ENCODE assay signal across 27 cellular contexts in the genomic region with DNA sequence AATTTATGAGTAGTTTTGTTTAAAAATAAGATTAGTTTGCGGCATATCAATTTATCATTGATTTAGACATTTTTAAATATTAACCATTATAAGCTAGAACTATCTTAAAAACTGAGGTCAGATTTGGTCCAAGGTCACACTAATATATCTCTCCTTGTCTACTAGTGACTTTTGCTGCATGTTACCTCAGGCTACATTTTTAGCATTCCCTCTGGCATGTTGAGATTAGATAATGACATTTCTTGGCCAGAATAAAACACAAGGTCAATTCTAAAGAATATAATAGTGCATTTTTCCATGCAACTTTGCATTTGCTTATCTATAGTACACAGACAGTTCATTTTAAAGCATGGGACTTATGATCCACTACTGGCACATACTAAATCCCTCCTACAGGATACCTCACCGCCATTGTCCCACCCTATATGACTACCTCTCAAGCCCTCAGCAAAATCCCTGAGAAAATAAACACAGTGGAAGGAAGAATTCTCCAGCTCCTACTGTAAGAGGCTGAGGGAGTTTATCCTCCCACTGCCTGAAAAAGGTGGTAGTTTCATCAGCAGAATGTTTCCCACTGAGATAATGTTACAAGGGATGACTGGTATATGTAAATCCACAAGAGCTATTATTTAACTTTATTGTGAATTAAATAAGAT.
"Had no signal": no experiment of that assay in that cellular context is flagged by ENCODE, and none has a peak within 500 bp of the region (broad histone marks: within the 10 kb centered on the region; RNA-seq: fewer than 3 reads in every experiment).

No MANE protein-coding gene starts in this region.

- H3K9me3 ChIP-seq: esophagus squamous epithelium, left lung, mucosa of descending colon, ovary, sigmoid colon, tibial artery had no signal

- H3K4me3 Mint-ChIP-seq: activated CD4-positive, alpha-beta memory T cell treated with anti-CD3 and anti-CD28 coated beads, Interleukin-2, amount 10 ng/mL, durations not matched to agents 7 days and 5 days; activated CD8-positive, alpha-beta memory T cell treated with anti-CD3 and anti-CD28 coated beads, Interleukin-2, amount 10 ng/mL, durations not matched to agents 7 days and 5 days; activated naive CD8-positive, alpha-beta T cell treated with anti-CD3 and anti-CD28 coated beads for 36 hours; activated T-helper 17 cell treated with anti-CD3 and anti-CD28 coated beads, Interleukin-2, amount 50 U/mL, for 72 hours; dendritic cell treated with granulocyte-macrophage colony-stimulating factor and Interleukin-4, amounts not matched to agents 40 ng/mL and 50 ng/mL, for 4 days; T-cell had no signal

- H3K27me3 ChIP-seq: esophagus squamous epithelium, left lung, ovary, sigmoid colon, tibial artery had no signal

- H3K4me1 ChIP-seq: esophagus squamous epithelium, left lung, sigmoid colon, tibial artery had no signal

- H3K4me3 ChIP-seq: esophagus squamous epithelium, left lung, mucosa of descending colon, ovary, sigmoid colon, SK-N-MC, tibial artery had no signal

- H3K36me3 Mint-ChIP-seq: activated CD8-positive, alpha-beta memory T cell treated with anti-CD3 and anti-CD28 coated beads, Interleukin-2, amount 10 ng/mL, durations not matched to agents 7 days and 5 days; activated naive CD8-positive, alpha-beta T cell treated with anti-CD3 and anti-CD28 coated beads for 36 hours; naive B cell; T-cell had no signal

- H3K27ac Mint-ChIP-seq: activated CD4-positive, alpha-beta memory T cell treated with anti-CD3 and anti-CD28 coated beads, Interleukin-2, amount 10 ng/mL, durations not matched to agents 7 days and 5 days; activated CD8-positive, alpha-beta memory T cell treated with anti-CD3 and anti-CD28 coated beads, Interleukin-2, amount 10 ng/mL, durations not matched to agents 7 days and 5 days; activated naive CD8-positive, alpha-beta T cell treated with anti-CD3 and anti-CD28 coated beads for 36 hours; activated T-helper 17 cell treated with anti-CD3 and anti-CD28 coated beads, Interleukin-2, amount 50 U/mL, for 72 hours; dendritic cell treated with granulocyte-macrophage colony-stimulating factor and Interleukin-4, amounts not matched to agents 40 ng/mL and 50 ng/mL, for 4 days; naive B cell; T-cell had no signal

- DNase-seq: activated CD4-positive, alpha-beta memory T cell treated with anti-CD3 and anti-CD28 coated beads, Interleukin-2, amount 10 ng/mL, durations not matched to agents 7 days and 5 days; activated CD4-positive, alpha-beta T cell treated with anti-CD3 and anti-CD28 coated beads for 48 hours; activated CD4-positive, CD25-positive, alpha-beta regulatory T cell; activated CD8-positive, alpha-beta memory T cell treated with anti-CD3 and anti-CD28 coated beads, Interleukin-2, amount 10 ng/mL, durations not matched to agents 7 days and 5 days; activated naive CD4-positive, alpha-beta T cell; activated naive CD8-positive, alpha-beta T cell treated with anti-CD3 and anti-CD28 coated beads for 36 hours; amniotic stem cell; effector CD8-positive, alpha-beta T cell; esophagus squamous epithelium; foreskin fibroblast; hippocampal formation; islet precursor cell; left lung; mucosa of descending colon; naive B cell; ovary; sigmoid colon; stimulated activated CD4-positive, alpha-beta T cell treated with anti-CD3 and anti-CD28 coated beads, Interleukin-1b, Interleukin-23, amount 100 ng/mL, for 48 hours; stimulated activated naive CD4-positive, alpha-beta T cell treated with Interleukin-2 at 50 U/mL for 16 hours; substantia nigra; T-cell; tibial artery had no signal

- H3K4me1 Mint-ChIP-seq: activated CD4-positive, alpha-beta memory T cell treated with anti-CD3 and anti-CD28 coated beads, Interleukin-2, amount 10 ng/mL, durations not matched to agents 7 days and 5 days; activated CD8-positive, alpha-beta memory T cell treated with anti-CD3 and anti-CD28 coated beads, Interleukin-2, amount 10 ng/mL, durations not matched to agents 7 days and 5 days; activated naive CD8-positive, alpha-beta T cell treated with anti-CD3 and anti-CD28 coated beads for 36 hours; activated T-helper 17 cell treated with anti-CD3 and anti-CD28 coated beads, Interleukin-2, amount 50 U/mL, for 72 hours; naive B cell; T-cell had no signal

- H3K27ac ChIP-seq: esophagus squamous epithelium, left lung, ovary, sigmoid colon, SK-N-MC, tibial artery had no signal

- H3K36me3 ChIP-seq: esophagus squamous epithelium, left lung, ovary, sigmoid colon, tibial artery had no signal

- ATAC-seq: activated CD8-positive, alpha-beta memory T cell treated with anti-CD3 and anti-CD28 coated beads, Interleukin-2, amount 10 ng/mL, durations not matched to agents 7 days and 5 days; activated T-helper 17 cell treated with anti-CD3 and anti-CD28 coated beads, Interleukin-2, amount 50 U/mL, for 72 hours; left lung; mucosa of descending colon; T-cell had no signal

- FAIRE-seq: endothelial cell of umbilical vein, urothelium cell line had no signal

- H3K27me3 Mint-ChIP-seq: activated CD4-positive, alpha-beta memory T cell treated with anti-CD3 and anti-CD28 coated beads, Interleukin-2, amount 10 ng/mL, durations not matched to agents 7 days and 5 days; activated CD8-positive, alpha-beta memory T cell treated with anti-CD3 and anti-CD28 coated beads, Interleukin-2, amount 10 ng/mL, durations not matched to agents 7 days and 5 days; activated naive CD8-positive, alpha-beta T cell treated with anti-CD3 and anti-CD28 coated beads for 36 hours; activated T-helper 17 cell treated with anti-CD3 and anti-CD28 coated beads, Interleukin-2, amount 50 U/mL, for 72 hours; dendritic cell treated with granulocyte-macrophage colony-stimulating factor and Interleukin-4, amounts not matched to agents 40 ng/mL and 50 ng/mL, for 4 days; naive B cell; T-cell had no signal
